In genomic region chr7:111867348-111867931, GRCh38 we compare ENCODE assay signal across 22 cellular contexts.
DNase-seq lines count a peak whose midpoint lies in the region; ATAC-seq and TF ChIP-seq lines count a peak whose summit lies in the region.
"Had no signal": no experiment of that assay in that cellular context is flagged by ENCODE, and none has a peak within 500 bp of the region (broad histone marks: within the 10 kb centered on the region; RNA-seq: fewer than 3 reads in every experiment).

No MANE protein-coding gene starts in this region.

- H3K4me1 Mint-ChIP-seq in nephron progenitor cell = peaks cover 48% of the 10 kb centered on the region
- H3K4me1 Mint-ChIP-seq in CD8-positive, alpha-beta T cell (ENCODE audit: low read depth) = no peaks in the 10 kb centered on the region
- H3K4me1 Mint-ChIP-seq: B cell, CD14-positive monocyte had no signal

- TF ChIP-seq CTCF in nephron progenitor cell (IDR thresholded peaks at IDR 0.05) (no peak), Peyer's patch (IDR thresholded peaks at IDR 0.05) (no peak)
- no peak for TF ChIP-seq CTCF in CD8-positive, alpha-beta T cell (IDR thresholded peaks at IDR 0.05)

- no peaks in the 10 kb centered on the region for H3K36me3 ChIP-seq in CD8-positive, alpha-beta T cell (ENCODE audit: insufficient read depth, low read length)
- H3K36me3 ChIP-seq in SJCRH30 (no peaks in the 10 kb centered on the region), Peyer's patch (no peaks in the 10 kb centered on the region)

- no peaks in the 10 kb centered on the region for H3K27me3 ChIP-seq in CD8-positive, alpha-beta T cell (ENCODE audit: insufficient read depth, low read length)
- no peaks in the 10 kb centered on the region for H3K27me3 ChIP-seq in SJCRH30
- H3K27me3 ChIP-seq in Peyer's patch = no peaks in the 10 kb centered on the region

- H3K4me1 ChIP-seq in CD8-positive, alpha-beta T cell (ENCODE audit: insufficient read depth, low read length) = no peaks in the 10 kb centered on the region
- H3K4me1 ChIP-seq in SJCRH30 (0 out of 2 replicates have a peak, but pooled peaks cover 3% of the 10 kb centered on the region), Peyer's patch (no peaks in the 10 kb centered on the region)

- H3K27me3 Mint-ChIP-seq in nephron progenitor cell (ENCODE audit: low read depth, poor library complexity) = peaks cover 4% of the 10 kb centered on the region
- no peaks in the 10 kb centered on the region for H3K27me3 Mint-ChIP-seq in CD8-positive, alpha-beta T cell (ENCODE audit: low read depth)
- H3K27me3 Mint-ChIP-seq: B cell had no signal

- ATAC-seq in CD8-positive, alpha-beta T cell = no peak
- ATAC-seq: A549 had no signal

- H3K9me3 Mint-ChIP-seq in nephron progenitor cell = no peaks in the 10 kb centered on the region
- H3K9me3 Mint-ChIP-seq in CD8-positive, alpha-beta T cell = no peaks in the 10 kb centered on the region
- H3K9me3 Mint-ChIP-seq: CD14-positive monocyte had no signal

- POLR2A ChIA-PET in CD8-positive, alpha-beta T cell (lab: Charles Lee) = no interaction called here

- TF ChIP-seq POLR2A in Peyer's patch (IDR thresholded peaks at IDR 0.05) = no peak

- H3K9me3 ChIP-seq in CD8-positive, alpha-beta T cell (ENCODE audit: low read length) = no peaks in the 10 kb centered on the region
- H3K9me3 ChIP-seq in SJCRH30 (replicated peaks) = no peaks in the 10 kb centered on the region
- no peaks in the 10 kb centered on the region for H3K9me3 ChIP-seq in Peyer's patch
- H3K9me3 ChIP-seq: A549 had no signal

- intact Hi-C loops in CD8-positive, alpha-beta T cell (cut with DNase I, micrococcal nuclease) = no loop called here

- H3K4me3 Mint-ChIP-seq in nephron progenitor cell = no peak overlapping the region
- H3K4me3 Mint-ChIP-seq in CD8-positive, alpha-beta T cell = no peak overlapping the region
- H3K4me3 Mint-ChIP-seq: B cell, CD14-positive monocyte had no signal

- peak overlapping the region; percentile 62 for H3K27ac Mint-ChIP-seq in nephron progenitor cell
- H3K27ac Mint-ChIP-seq in CD8-positive, alpha-beta T cell = no peak overlapping the region
- H3K27ac Mint-ChIP-seq: B cell, CD14-positive monocyte had no signal

- no peak overlapping the region for H3K27ac ChIP-seq in CD8-positive, alpha-beta T cell (ENCODE audit: low read depth, low read length)
- no peak overlapping the region for H3K27ac ChIP-seq in SJCRH30
- H3K27ac ChIP-seq in Peyer's patch = no peak overlapping the region
- H3K27ac ChIP-seq: A549, KMS-11, SK-N-MC had no signal

- DNase-seq in EH (ENCODE audit: low read depth) (peak; percentile 16), NCI-H82 (lab: John Stamatoyannopoulos, UW) (peak; percentile 69), dermis blood vessel endothelial cell (peak; percentile 30), nephron progenitor cell (no peak), SJCRH30 (no peak), Peyer's patch (no peak), GM03348 (ENCODE audit: low spot score) (no peak)
- no peak for DNase-seq in CD8-positive, alpha-beta T cell
- DNase-seq: GOT3, HCEC 1CT, NCI-H1105 treated with DMSO at 0.1 percent for 48 hours, NCI-H2029 treated with DMSO at 0.1 percent for 48 hours, NCI-H2171, NCI-H345, NCI-H774, OCI-M1, SHP77 had no signal

- peaks cover 51% of the 10 kb centered on the region for H3K36me3 Mint-ChIP-seq in nephron progenitor cell (ENCODE audit: low read depth)
- H3K36me3 Mint-ChIP-seq in CD8-positive, alpha-beta T cell = no peaks in the 10 kb centered on the region
- H3K36me3 Mint-ChIP-seq: CD14-positive monocyte had no signal

- CTCF ChIA-PET in CD8-positive, alpha-beta T cell (lab: Charles Lee) = no interaction called here

- H3K4me3 ChIP-seq in CD8-positive, alpha-beta T cell (ENCODE audit: low read depth, low read length) = no peak overlapping the region
- H3K4me3 ChIP-seq in SJCRH30 (no peak overlapping the region), Peyer's patch (no peak overlapping the region)
- H3K4me3 ChIP-seq: A549, SK-N-MC had no signal

Comparison
In these comparisons a context has a peak if more than half of its experiments do, and no peak if none do; other contexts are left out.
1. DNase-seq: peak in EH (single experiment), NCI-H82 (single experiment) and dermis blood vessel endothelial cell (single experiment); none in nephron progenitor cell (single experiment), CD8-positive, alpha-beta T cell (0 of 7), SJCRH30 (0 of 2), Peyer's patch (0 of 3) and GM03348 (single experiment).